Comparison of ENCODE assay signal across 8 cellular contexts in genomic region chr13:52569904-52570602, GRCh38.
A peak's percentile ranks its signal among the peaks of the same experiment; 100 is the strongest.
DNase-seq lines count a peak whose midpoint lies in the region; ATAC-seq and TF ChIP-seq lines count a peak whose summit lies in the region.
"Not testable (repeated sequence)": the region's sequence is repeated elsewhere in the genome, so short reads cannot be mapped to it uniquely, and the experiment has no call there.

No MANE protein-coding gene starts in this region.

- not testable (repeated sequence) for H3K9ac ChIP-seq in parathyroid adenoma

- DNase-seq in ACHN (peak; percentile 1), NCI-H1092 (lab: John Stamatoyannopoulos, UW) (peak; percentile 19), SHP77 treated with DMSO at 0.1 percent for 48 hours (lab: John Stamatoyannopoulos, UW) (peak; percentile 46), astrocyte of the hippocampus (ENCODE audit: low read depth, low spot score) (peak; percentile 47), cardiac muscle cell (ENCODE audit: low read depth in 1 of 2, low spot score in 1 of 2) (peak; percentile 47 to 80)

- H3K4me2 ChIP-seq in parathyroid adenoma (ENCODE audit: low read length) = not testable (repeated sequence)

- H3K9me3 ChIP-seq in cardiac muscle cell (ENCODE audit: low read depth); parathyroid adenoma (ENCODE audit: control insufficient read depth, low read length): not testable (repeated sequence)

- not testable (repeated sequence) for H3K4me1 ChIP-seq in cardiac muscle cell (ENCODE audit: low read depth); parathyroid adenoma

- TF ChIP-seq CTCF in cardiac muscle cell (IDR thresholded peaks at IDR 0.05; ENCODE audit: low read depth, low read length) = peak; percentile 43
- peak; percentile 27 for TF ChIP-seq CTCF in parathyroid adenoma (IDR thresholded peaks at IDR 0.05)

- peak; percentile 79 for ATAC-seq in GM18511 (IDR thresholded peaks at IDR 0.05; ENCODE audit: unreplicated experiment)
- peak; percentile 90 for ATAC-seq in HG02798 (IDR thresholded peaks at IDR 0.05; ENCODE audit: poor library complexity, unreplicated experiment)

- H3K27ac ChIP-seq in cardiac muscle cell, parathyroid adenoma: not testable (repeated sequence)

- H3K4me3 ChIP-seq in cardiac muscle cell; parathyroid adenoma (ENCODE audit: low read depth, low read length): not testable (repeated sequence)

- not testable (repeated sequence) for H3K79me2 ChIP-seq in parathyroid adenoma

- not testable (repeated sequence) for H3K27me3 ChIP-seq in cardiac muscle cell; parathyroid adenoma (ENCODE audit: control insufficient read depth, insufficient read depth, low read length)

- peak overlapping the region; percentile 60 for H2AFZ ChIP-seq in parathyroid adenoma

- in situ Hi-C loops in ACHN (cut with HindIII; ENCODE audit: low pct_ligation_motif_present, low pct_unique_long_range_greater_than_20kb, low sequenced_read_pairs) = not testable (repeated sequence)

- not testable (repeated sequence) for H3K36me3 ChIP-seq in cardiac muscle cell; parathyroid adenoma (ENCODE audit: control insufficient read depth, insufficient read depth, low read length)

Comparison
In these comparisons a context has a peak if more than half of its experiments do, and no peak if none do; other contexts are left out.
1. DNase-seq: peak in every context shown above with its lines; median percentile 64 in cardiac muscle cell; 47 in astrocyte of the hippocampus; 46 in SHP77 treated with DMSO at 0.1 percent for 48 hours; 19 in NCI-H1092; 1 in ACHN.